ENCODE assay signal across 31 cellular contexts in the genomic region with DNA sequence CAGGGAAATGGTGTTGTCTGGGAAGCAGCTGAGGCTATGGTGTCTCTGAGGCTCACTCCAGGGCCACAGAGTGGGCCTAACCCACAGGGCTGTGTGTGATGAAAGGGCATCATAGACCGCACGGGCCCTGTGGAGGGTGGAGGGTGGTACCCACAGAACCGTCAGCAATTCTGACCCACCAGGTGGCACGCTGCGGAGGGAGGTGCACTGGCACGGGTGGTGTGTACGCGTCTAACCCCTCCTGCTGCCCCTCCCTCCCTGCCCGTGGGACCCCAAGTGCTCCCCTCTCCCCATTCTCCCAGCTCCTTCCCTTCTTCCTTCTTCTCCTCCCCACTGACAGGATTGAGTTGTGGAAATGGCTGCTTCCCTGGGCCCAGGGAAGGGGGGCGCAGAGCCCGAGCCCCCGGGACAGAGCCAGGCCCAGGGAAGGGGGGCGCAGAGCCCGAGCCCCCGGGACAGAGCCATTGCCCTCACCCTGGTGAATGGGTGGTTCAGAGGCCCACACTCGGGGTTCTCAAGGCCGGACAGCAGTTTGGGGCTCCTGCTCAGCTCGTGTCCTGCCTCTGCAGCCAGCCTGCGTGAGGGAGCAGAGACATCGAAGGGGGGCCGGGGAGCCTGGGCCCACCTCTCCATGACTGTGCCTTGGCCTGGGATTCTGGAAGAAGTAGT. TPM values are rescaled to one million over a fixed set of nuclear protein-coding genes. Genes with fewer than 3 reads are reported as not detected.
"Had no signal": no experiment of that assay in that cellular context is flagged by ENCODE, and none has a peak within 500 bp of the region (broad histone marks: within the 10 kb centered on the region; RNA-seq: fewer than 3 reads in every experiment).

No MANE protein-coding gene starts in this region.

- H3K9me3 ChIP-seq: gastrocnemius medialis, lower lobe of right lung, neutrophil, thoracic aorta, tibial nerve, upper lobe of left lung had no signal

- H3K36me3 ChIP-seq: gastrocnemius medialis, lower lobe of right lung, neutrophil, thoracic aorta, tibial nerve, upper lobe of left lung had no signal

- FAIRE-seq: colon, urothelium cell line had no signal

- H3K9ac ChIP-seq: parathyroid adenoma had no signal

- H3K4me1 ChIP-seq: gastrocnemius medialis, parathyroid adenoma had no signal

- H3K9me3 Mint-ChIP-seq: natural killer cell had no signal

- H3K27ac ChIP-seq: dorsolateral prefrontal cortex, gastrocnemius medialis, lower lobe of right lung, neutrophil, parathyroid adenoma, thoracic aorta, tibial nerve, upper lobe of left lung had no signal

- H3K36me3 Mint-ChIP-seq: natural killer cell had no signal

- ATAC-seq: gastrocnemius medialis, left colon, left ventricle myocardium superior, lower lobe of right lung, natural killer cell, sciatic nerve had no signal

- H2AFZ ChIP-seq: parathyroid adenoma had no signal

- DNase-seq: dorsolateral prefrontal cortex; effector CD4-positive, alpha-beta T cell; foreskin fibroblast; gastrocnemius medialis; head of caudate nucleus; left colon; left ventricle myocardium superior; lower lobe of right lung; natural killer cell; stimulated activated CD4-positive, alpha-beta T cell treated with anti-CD3 and anti-CD28 coated beads, Interleukin-12 subunit alpha, Interleukin-12 subunit beta, amount 100 ng/mL, for 4 hours; stimulated activated CD4-positive, alpha-beta T cell treated with anti-CD3 and anti-CD28 coated beads, Interleukin-1b, Interleukin-23, amount 100 ng/mL, for 48 hours; stimulated activated CD4-positive, alpha-beta T cell treated with anti-CD3 and anti-CD28 coated beads, Interleukin-4, amount 100 ng/mL, for 1 hour; stimulated activated CD8-positive, alpha-beta memory T cell treated with anti-CD3 and anti-CD28 coated beads, Interleukin-4, amount 100 ng/mL, for 48 hours; stimulated activated naive CD4-positive, alpha-beta T cell treated with Interleukin-2 at 50 U/mL for 16 hours had no signal

- H3K4me3 ChIP-seq: dorsolateral prefrontal cortex, gastrocnemius medialis, lower lobe of right lung, smooth muscle cell, thoracic aorta, tibial nerve, upper lobe of left lung had no signal

- H3K4me1 Mint-ChIP-seq: natural killer cell had no signal

- H3K4me3 Mint-ChIP-seq: natural killer cell had no signal

- H3K4me2 ChIP-seq: smooth muscle cell had no signal

- H3K27ac Mint-ChIP-seq: natural killer cell, progenitor cell of endocrine pancreas had no signal

RNA-seq across cellular contexts. Expression of gene LCN10, which starts 6.8 kb away (rescaled TPM):
- total RNA-seq: cerebellum, glomerular endothelial cell, kidney epithelial cell, natural killer cell, osteoblast, progenitor cell of endocrine pancreas, smooth muscle cell had no signal
- polyA plus RNA-seq: neural cell, smooth muscle cell had no signal

RNA-seq across cellular contexts. Expression of gene LCN6, which starts 12.4 kb away (rescaled TPM):
- total RNA-seq: cerebellum, glomerular endothelial cell, kidney epithelial cell, natural killer cell, osteoblast, progenitor cell of endocrine pancreas, smooth muscle cell had no signal
- polyA plus RNA-seq: neural cell, smooth muscle cell had no signal

RNA-seq across cellular contexts. Expression of gene LCN8, which starts 22.1 kb away (rescaled TPM):
- total RNA-seq: cerebellum, gastrocnemius medialis, glomerular endothelial cell, kidney epithelial cell, left ventricle myocardium superior, lower lobe of right lung, mesenteric fat pad, natural killer cell, osteoblast, progenitor cell of endocrine pancreas, sciatic nerve, smooth muscle cell, thoracic aorta, upper lobe of left lung had no signal
- polyA plus RNA-seq: esophagus, neural cell, smooth muscle cell had no signal

RNA-seq across cellular contexts. Expression of gene DIPK1B, which starts 23.6 kb away (rescaled TPM):
- total RNA-seq: osteoblast had no signal

RNA-seq across cellular contexts. Expression of gene LCN15, which starts 28.4 kb away (rescaled TPM):
- total RNA-seq: cerebellum, gastrocnemius medialis, kidney epithelial cell, lower lobe of right lung, natural killer cell, osteoblast, progenitor cell of endocrine pancreas, sciatic nerve, smooth muscle cell, thoracic aorta, tibial nerve had no signal
- polyA plus RNA-seq: esophagus, neural cell, smooth muscle cell had no signal
